In genomic region chr6:170149681-170150589, GRCh38 we compare ENCODE assay signal across 24 cellular contexts.
DNase-seq lines count a peak whose midpoint lies in the region; ATAC-seq, FAIRE-seq and TF ChIP-seq lines count a peak whose summit lies in the region.
"Had no signal": no experiment of that assay in that cellular context is flagged by ENCODE, and none has a peak within 500 bp of the region (broad histone marks: within the 10 kb centered on the region; RNA-seq: fewer than 3 reads in every experiment).

No MANE protein-coding gene starts in this region.

- no peak for TF ChIP-seq CTCF in chondrocyte (IDR thresholded peaks at IDR 0.05)

- H3K36me3 ChIP-seq in small intestine (ENCODE audit: control insufficient read depth in 2 of 2, insufficient read depth in 2 of 2, low read length in 2 of 2), result no peaks in the 10 kb centered on the region
- H3K36me3 ChIP-seq: cardiac muscle cell, upper lobe of left lung, WERI-Rb-1 had no signal

- H3K4me1 Mint-ChIP-seq in chondrocyte (ENCODE audit: low read depth), result no peaks in the 10 kb centered on the region

- peaks cover under 1% of the 10 kb centered on the region for H3K9me3 Mint-ChIP-seq in chondrocyte (ENCODE audit: low read depth)

- ATAC-seq in HG02870 (IDR thresholded peaks at IDR 0.05; ENCODE audit: unreplicated experiment), result no peak
- ATAC-seq: GM23338, SK-N-SH treated with all-trans-retinoic acid at 6 μM for 48 hours had no signal

- no peak overlapping the region for H3K4me3 ChIP-seq in small intestine (ENCODE audit: low read depth in 1 of 2, low read length in 2 of 2)
- H3K4me3 ChIP-seq: cardiac muscle cell, GM23338, upper lobe of left lung had no signal

- peaks cover under 1% of the 10 kb centered on the region for H3K36me3 Mint-ChIP-seq in chondrocyte (ENCODE audit: low read depth)
- H3K36me3 Mint-ChIP-seq: IgD-negative memory B cell had no signal

- no peak overlapping the region for H3K27ac ChIP-seq in small intestine (ENCODE audit: low read depth in 1 of 2, low read length in 1 of 2)
- H3K27ac ChIP-seq: cardiac muscle cell, upper lobe of left lung, WERI-Rb-1 had no signal

- no peak overlapping the region for H3K4me3 Mint-ChIP-seq in chondrocyte (ENCODE audit: unreplicated experiment)
- H3K4me3 Mint-ChIP-seq: dendritic cell treated with granulocyte-macrophage colony-stimulating factor and Interleukin-4, amounts not matched to agents 40 ng/mL and 50 ng/mL, for 4 days; GM23338; memory B cell had no signal

- 67 to 91% (median 83%) methylated on average over 9 of the region's 9 CpGs for WGBS in small intestine, 3 donors

- no peaks in the 10 kb centered on the region for H3K27me3 ChIP-seq in small intestine (ENCODE audit: control insufficient read depth in 2 of 2, insufficient read depth in 2 of 2, low read length in 2 of 2)
- H3K27me3 ChIP-seq: cardiac muscle cell, upper lobe of left lung had no signal

- no peak overlapping the region for H3K27ac Mint-ChIP-seq in chondrocyte (ENCODE audit: unreplicated experiment)
- H3K27ac Mint-ChIP-seq: dendritic cell treated with granulocyte-macrophage colony-stimulating factor and Interleukin-4, amounts not matched to agents 40 ng/mL and 50 ng/mL, for 4 days; GM23338; IgD-negative memory B cell; memory B cell had no signal

- H3K9me3 ChIP-seq in small intestine (ENCODE audit: control insufficient read depth, low read depth), result peaks cover 1% of the 10 kb centered on the region
- H3K9me3 ChIP-seq: upper lobe of left lung had no signal

- DNase-seq in NCI-H1417 (lab: John Stamatoyannopoulos, UW), result peak; percentile 11 to 72 (median 42)
- DNase-seq in NCI-H1417 treated with DMSO at 0.1 percent for 48 hours (lab: John Stamatoyannopoulos, UW), result no peak
- DNase-seq in 8988T, result peak; percentile 1
- DNase-seq in NCI-H1092 (lab: John Stamatoyannopoulos, UW), result peak; percentile 44
- DNase-seq in chondrocyte (ENCODE audit: low spot score), result peak; percentile 59
- DNase-seq in NCI-H1930 (lab: John Stamatoyannopoulos, UW), result no peak
- DNase-seq in small intestine, result no peak
- DNase-seq: activated CD4-positive, alpha-beta T cell treated with anti-CD3 and anti-CD28 coated beads, Interleukin-2, amount 50 U/mL, for 4 hours; activated gamma-delta T cell treated with Interleukin-2 at 50 U/mL for 16 hours; NCI-H1694; NCI-H446 treated with DMSO at 0.1 percent for 48 hours; retina; RPMI8226 had no signal

- H3K27me3 Mint-ChIP-seq in chondrocyte (ENCODE audit: low read depth), result peaks cover 50% of the 10 kb centered on the region

- FAIRE-seq in small intestine (lab: Jason Lieb, UNC), result no peak
- FAIRE-seq: A204.1, G401.6 had no signal

- H3K4me1 ChIP-seq in small intestine (ENCODE audit: control insufficient read depth in 2 of 2, insufficient read depth in 1 of 2, low read depth in 1 of 2, low read length in 1 of 2), result no peaks in the 10 kb centered on the region

Comparison
In these comparisons a context has a peak if more than half of its experiments do, and no peak if none do; other contexts are left out.
1. DNase-seq: peak in NCI-H1417 (3 of 3), 8988T (single experiment), NCI-H1092 (single experiment) and chondrocyte (single experiment); none in NCI-H1417 treated with DMSO at 0.1 percent for 48 hours (single experiment), NCI-H1930 (0 of 2) and small intestine (single experiment).